Comparison of ENCODE assay signal across 8 cellular contexts in the genomic region with DNA sequence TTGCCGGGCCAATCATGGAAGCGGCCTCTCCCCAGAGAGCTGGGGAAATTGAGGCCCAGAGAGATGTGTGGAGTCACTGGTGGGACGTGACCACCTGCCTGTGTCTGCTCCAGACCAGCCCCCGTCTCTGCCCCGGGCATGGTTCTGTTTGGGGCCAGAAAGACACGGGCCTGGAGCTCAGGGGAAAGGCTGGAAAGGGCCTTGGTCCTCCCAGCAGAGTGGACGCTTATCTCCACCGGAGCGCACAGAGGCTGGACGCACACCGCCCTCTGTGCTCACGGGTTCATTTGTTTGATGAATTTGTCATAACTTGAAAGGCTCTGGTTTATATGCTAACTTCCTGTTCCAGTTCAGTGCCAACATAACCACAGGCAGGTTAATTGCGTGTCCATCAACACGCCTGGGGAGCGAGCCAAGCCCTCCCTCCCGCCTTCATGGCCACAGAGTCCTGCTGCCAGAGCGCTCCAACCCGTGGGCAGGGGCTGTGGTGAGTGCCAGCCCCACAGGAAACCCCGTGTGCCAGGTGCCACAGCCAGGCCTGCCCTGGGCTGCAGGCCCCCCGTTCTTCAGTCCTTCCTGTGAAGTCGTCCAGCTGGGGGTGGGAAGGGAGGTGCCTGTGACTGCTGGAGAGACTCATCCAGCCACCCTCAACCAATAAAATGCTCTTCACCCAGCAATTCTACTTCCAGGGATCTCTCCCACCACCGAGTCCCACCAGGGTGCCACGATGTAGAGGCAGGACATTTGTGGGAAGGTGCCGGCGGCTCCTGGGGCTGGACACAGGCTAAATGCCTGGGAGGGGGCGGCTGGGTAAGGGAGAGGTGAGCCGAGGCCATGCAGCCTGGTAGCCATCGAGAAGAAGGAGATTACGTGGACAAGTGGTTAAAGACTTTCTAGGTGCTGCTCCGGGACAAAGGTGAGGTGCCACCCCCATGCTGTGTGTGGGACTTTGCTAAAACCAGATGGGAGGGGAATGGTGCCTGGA. TPM values are rescaled to one million over a fixed set of nuclear protein-coding genes. Genes with fewer than 3 reads are reported as not detected.
DNase-seq lines count a peak whose midpoint lies in the region; ATAC-seq and TF ChIP-seq lines count a peak whose summit lies in the region.

No MANE protein-coding gene starts in this region.

- no peaks in the 10 kb centered on the region for H3K27me3 ChIP-seq in ascending aorta
- H3K27me3 ChIP-seq in tibial artery: peaks cover 0 to 53% of the 10 kb centered on the region in 2 donors

- H3K9me3 ChIP-seq in ascending aorta (no peaks in the 10 kb centered on the region), tibial artery (no peaks in the 10 kb centered on the region)

- H3K27ac ChIP-seq in ascending aorta (peak overlapping the region; percentile 74 to 78), tibial artery (no peak overlapping the region)

- DNase-seq in COLO668 (lab: John Stamatoyannopoulos, UW; ENCODE audit: unreplicated experiment) (peak; percentile 62), NCI-H146 (lab: John Stamatoyannopoulos, UW) (peak; percentile 69), ascending aorta (ENCODE audit: low spot score in 2 of 2) (peak; percentile 54 to 83), left kidney (ENCODE audit: low read depth, low spot score) (peak; percentile 81), tibial artery (peak in 1 of 2 donors; percentile 49), iPS-NIHi7 (ENCODE audit: extremely low spot score) (no peak), NCI-H128 (lab: John Stamatoyannopoulos, UW; ENCODE audit: unreplicated experiment) (no peak)

- ATAC-seq in GM18517 (IDR thresholded peaks at IDR 0.05; ENCODE audit: unreplicated experiment): no peak

- H3K4me1 ChIP-seq in ascending aorta (peaks cover 4 to 9% of the 10 kb centered on the region in 2 donors), tibial artery (peaks cover 0 to 18% (median 7%) of the 10 kb centered on the region in 4 donors)

- no peak for TF ChIP-seq CTCF in ascending aorta (IDR thresholded peaks at IDR 0.05)
- TF ChIP-seq CTCF in tibial artery (IDR thresholded peaks at IDR 0.05): no peak

- H3K36me3 ChIP-seq in ascending aorta (no peaks in the 10 kb centered on the region), tibial artery (no peaks in the 10 kb centered on the region)

- H3K4me3 ChIP-seq in ascending aorta (peak overlapping the region; percentile 20 to 59), tibial artery (peak overlapping the region; percentile 21 to 32)

- intact Hi-C loops in ascending aorta (cut with DNase I): loop anchor here (1.0 kb wide), 1 partner anchor 20 kb away; no protein-coding TSS in a partner anchor
- intact Hi-C loops in tibial artery (cut with DNase I; ENCODE audit: low total_unique reads): no loop called here

RNA-seq across cellular contexts. Expression of a gene that starts 29.4 kb away (rescaled TPM):
- 29.1 TPM for total RNA-seq in ascending aorta

Comparison
In these comparisons a context has a peak if more than half of its experiments do, and no peak if none do; other contexts are left out.
1. DNase-seq: peak in COLO668 (single experiment), NCI-H146 (single experiment), ascending aorta (2 of 2) and left kidney (single experiment); none in iPS-NIHi7 (single experiment) and NCI-H128 (single experiment).
2. H3K27ac ChIP-seq: peak in ascending aorta (2 of 2); none in tibial artery (0 of 2).